Comparison of ENCODE assay signal across 8 cellular contexts in the genomic region with DNA sequence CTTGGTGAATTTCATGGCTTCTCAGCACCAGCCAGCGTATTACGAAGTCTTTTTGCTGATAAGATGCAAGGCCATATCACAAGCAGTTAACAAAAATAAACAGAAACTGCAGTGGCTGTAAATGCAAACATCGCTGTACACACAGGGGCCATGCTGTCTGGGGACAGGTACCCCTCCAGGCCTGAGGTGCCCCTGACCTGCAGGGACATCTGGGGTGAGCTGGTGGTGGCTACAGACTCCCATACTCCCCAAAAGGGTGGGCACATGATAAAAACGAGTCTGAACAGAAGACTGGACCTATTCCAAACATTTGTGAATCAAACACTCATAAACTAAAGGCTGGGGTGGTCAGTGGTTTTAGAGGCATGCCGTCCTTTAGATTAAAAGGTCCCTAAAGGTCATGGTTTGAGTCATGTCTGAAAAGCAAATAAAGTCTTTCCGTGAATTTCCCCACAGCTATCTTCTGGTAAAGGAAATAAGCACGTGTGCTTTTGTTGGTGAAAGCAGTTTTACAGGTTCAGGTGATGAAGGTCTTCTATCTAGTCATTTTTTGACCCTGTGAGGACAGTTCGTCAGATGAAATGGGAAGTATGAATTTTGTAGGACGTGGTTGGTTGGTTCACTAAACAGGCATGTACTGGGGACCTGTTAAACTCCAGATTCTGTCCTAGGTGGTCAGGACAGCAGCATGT. TPM values are rescaled to one million over a fixed set of nuclear protein-coding genes. Genes with fewer than 3 reads are reported as not detected.
A peak's percentile ranks its signal among the peaks of the same experiment; 100 is the strongest.
DNase-seq lines count a peak whose midpoint lies in the region; ATAC-seq and TF ChIP-seq lines count a peak whose summit lies in the region.

No MANE protein-coding gene starts in this region.

- H4K20me1 ChIP-seq in OCI-LY3 (ENCODE audit: insufficient read depth, low read length) (peaks cover 12% of the 10 kb centered on the region; the same call in 1 of the 2 replicates), H9 (ENCODE audit: control insufficient read depth, insufficient read depth, insufficient read length) (no peaks in the 10 kb centered on the region)

- DNase-seq in natural killer cell treated with Interleukin-12 subunit alpha and Interleukin-12 subunit beta and Interleukin-15 and Interleukin-18, amount 100 ng/mL, for 72 hours (ENCODE audit: low spot score) = no peak
- DNase-seq in natural killer cell (no peak), esophagus muscularis mucosa (ENCODE audit: extremely low spot score) (peak; percentile 29), H9 (no peak), KG1 (lab: John Stamatoyannopoulos, UW) (no peak), CD1c-positive myeloid dendritic cell (ENCODE audit: extremely low spot score) (no peak)

- peaks cover 7% of the 10 kb centered on the region for H3K36me3 ChIP-seq in OCI-LY3 (replicated peaks; ENCODE audit: low read depth, low read length)
- no peaks in the 10 kb centered on the region for H3K36me3 ChIP-seq in esophagus muscularis mucosa

- H2AFZ ChIP-seq in OCI-LY3 (ENCODE audit: low read depth, low read length) (no peak overlapping the region), H9 (ENCODE audit: low read length) (no peak overlapping the region)

- peaks cover 83% of the 10 kb centered on the region for H3K79me2 ChIP-seq in OCI-LY3 (ENCODE audit: low read length)
- H3K79me2 ChIP-seq in H9 (ENCODE audit: insufficient read depth, low read length) = peaks cover 10% of the 10 kb centered on the region; the same call in 1 of the 2 replicates

- no peak overlapping the region for H2AK5ac ChIP-seq in H9 (ENCODE audit: insufficient read length, low read length)

- TF ChIP-seq CTCF in natural killer cell (IDR thresholded peaks at IDR 0.05) (no peak), OCI-LY3 (IDR thresholded peaks at IDR 0.05; ENCODE audit: low read depth, low read length) (no peak), esophagus muscularis mucosa (IDR thresholded peaks at IDR 0.05) (no peak), H9 (conservative IDR thresholded peaks at IDR 0.05) (no peak)

- no peak for TF ChIP-seq EP300 in esophagus muscularis mucosa (IDR thresholded peaks at IDR 0.05)

- peak overlapping the region; percentile 57 to 59 for H3K27ac Mint-ChIP-seq in natural killer cell treated with Interleukin-12 subunit alpha and Interleukin-12 subunit beta and Interleukin-15 and Interleukin-18, amount 100 ng/mL, for 72 hours
- H3K27ac Mint-ChIP-seq in natural killer cell (peak overlapping the region in 1 of 2 donors; percentile 28), H9 (peak overlapping the region in 1 of 3 experiments; percentile 55; a peak in 1 of 7 replicates)

- H3K23ac ChIP-seq in H9 (ENCODE audit: insufficient read length, low read depth, low read length) = no peak overlapping the region

- H4K8ac ChIP-seq in H9 (replicated peaks; ENCODE audit: insufficient read length, low read depth, low read length) = no peak overlapping the region

- no peaks in the 10 kb centered on the region for H3K27me3 Mint-ChIP-seq in natural killer cell treated with Interleukin-12 subunit alpha and Interleukin-12 subunit beta and Interleukin-15 and Interleukin-18, amount 100 ng/mL, for 72 hours
- no peaks in the 10 kb centered on the region for H3K27me3 Mint-ChIP-seq in natural killer cell (ENCODE audit: low read depth in 2 of 2)
- no peaks in the 10 kb centered on the region for H3K27me3 Mint-ChIP-seq in H9 (ENCODE audit: low read depth)

- intact Hi-C loops in natural killer cell (cut with micrococcal nuclease) = loop anchor here (5.0 kb wide), 1 partner anchor 34 kb away; no protein-coding TSS in a partner anchor
- intact Hi-C loops in esophagus muscularis mucosa (cut with DNase I) = no loop called here

- H2BK12ac ChIP-seq in H9 (ENCODE audit: insufficient read length, low read depth, low read length) = no peak overlapping the region

- H3K4me3 ChIP-seq in OCI-LY3 (ENCODE audit: low read length) = peak overlapping the region; percentile 70
- no peak overlapping the region for H3K4me3 ChIP-seq in esophagus muscularis mucosa

- WGBS in esophagus muscularis mucosa = 86% methylated on average over 9 of the region's 9 CpGs
- no CpG with 5 or more reads among the region's 9 CpGs for WGBS in H9 (ENCODE audit: extremely low coverage, insufficient read length, low lambda C conversion rate)

- no peak overlapping the region for H4K91ac ChIP-seq in H9 (ENCODE audit: insufficient read length, low read depth, low read length)

- TF ChIP-seq POLR2A in esophagus muscularis mucosa (IDR thresholded peaks at IDR 0.05; ENCODE audit: low read depth) = no peak

- H3K79me1 ChIP-seq in H9 (ENCODE audit: insufficient read depth, low read depth, low read length, poor library complexity, severe bottlenecking) = peaks cover 3% of the 10 kb centered on the region

- H3K9me3 ChIP-seq in OCI-LY3 (ENCODE audit: insufficient read depth, low read length) (no peaks in the 10 kb centered on the region), esophagus muscularis mucosa (no peaks in the 10 kb centered on the region), H9 (ENCODE audit: control insufficient read depth, low read depth, low read length) (no peaks in the 10 kb centered on the region)

- no peak overlapping the region for H2BK120ac ChIP-seq in H9 (ENCODE audit: low read depth, low read length, poor library complexity, severe bottlenecking)

- no peak overlapping the region for H4K5ac ChIP-seq in H9 (ENCODE audit: insufficient read length, low read depth, low read length)

- H3K9ac ChIP-seq in OCI-LY3 (ENCODE audit: low read length) = peak overlapping the region; percentile 65
- H3K9ac ChIP-seq in H9 (ENCODE audit: extremely low read depth, insufficient read length, low read length) = no peak overlapping the region

- peak overlapping the region; percentile 58 for H3K4me3 Mint-ChIP-seq in natural killer cell treated with Interleukin-12 subunit alpha and Interleukin-12 subunit beta and Interleukin-15 and Interleukin-18, amount 100 ng/mL, for 72 hours
- H3K4me3 Mint-ChIP-seq in natural killer cell (no peak overlapping the region), H9 (no peak overlapping the region)

- H3T11ph ChIP-seq in H9 (ENCODE audit: low read length) = no peak overlapping the region

- H3K27ac ChIP-seq in OCI-LY3 (ENCODE audit: low read length) = peak overlapping the region; percentile 91
- H3K27ac ChIP-seq in esophagus muscularis mucosa (replicated peaks in 1 of 4) = no peak overlapping the region
- H3K27ac ChIP-seq in H9 (ENCODE audit: insufficient read length, low read depth, low read length) = no peak overlapping the region

- no peak overlapping the region for H3K18ac ChIP-seq in H9 (ENCODE audit: insufficient read length, low read depth, low read length)

- no peaks in the 10 kb centered on the region for H3K27me3 ChIP-seq in OCI-LY3 (ENCODE audit: low read depth, low read length)
- H3K27me3 ChIP-seq in esophagus muscularis mucosa = no peaks in the 10 kb centered on the region
- no peaks in the 10 kb centered on the region for H3K27me3 ChIP-seq in H9 (ENCODE audit: insufficient read depth, low read length)

- H3K23me2 ChIP-seq in H9 (ENCODE audit: insufficient read length, low read depth, low read length, poor library complexity, severe bottlenecking) = no peaks in the 10 kb centered on the region

- peak; percentile 45 to 56 for ATAC-seq in natural killer cell treated with Interleukin-12 subunit alpha and Interleukin-12 subunit beta and Interleukin-15 and Interleukin-18, amount 100 ng/mL, for 72 hours
- ATAC-seq in natural killer cell (no peak), GM21526 (IDR thresholded peaks at IDR 0.05; ENCODE audit: low FRiP score, unreplicated experiment) (no peak)

- H3K4me1 ChIP-seq in OCI-LY3 (ENCODE audit: low read length) = peaks cover 73% of the 10 kb centered on the region
- H3K4me1 ChIP-seq in esophagus muscularis mucosa = peaks cover 0 to 24% (median 16%) of the 10 kb centered on the region in 4 donors
- peaks cover 3% of the 10 kb centered on the region; the same call in 1 of the 2 replicates for H3K4me1 ChIP-seq in H9 (ENCODE audit: insufficient read depth, low read length)

- peaks cover 4% of the 10 kb centered on the region for H3K36me3 Mint-ChIP-seq in natural killer cell treated with Interleukin-12 subunit alpha and Interleukin-12 subunit beta and Interleukin-15 and Interleukin-18, amount 100 ng/mL, for 72 hours
- H3K36me3 Mint-ChIP-seq in natural killer cell (no peaks in the 10 kb centered on the region), H9 (ENCODE audit: insufficient read depth in 1 of 3, low read depth in 3 of 3) (no peaks in the 10 kb centered on the region)

- no peak overlapping the region for H3K56ac ChIP-seq in H9 (ENCODE audit: insufficient read length, low read depth, low read length)

- no peaks in the 10 kb centered on the region for H3K9me3 Mint-ChIP-seq in natural killer cell treated with Interleukin-12 subunit alpha and Interleukin-12 subunit beta and Interleukin-15 and Interleukin-18, amount 100 ng/mL, for 72 hours
- H3K9me3 Mint-ChIP-seq in natural killer cell (no peaks in the 10 kb centered on the region), H9 (no peaks in the 10 kb centered on the region)

- H3K14ac ChIP-seq in H9 (ENCODE audit: insufficient read depth, low read length) = no peak overlapping the region

- H3K4ac ChIP-seq in H9 (ENCODE audit: low read depth, low read length) = no peak overlapping the region

- H2BK20ac ChIP-seq in H9 (ENCODE audit: low read depth, low read length, poor library complexity, severe bottlenecking) = no peak overlapping the region

- no peak overlapping the region for H2BK15ac ChIP-seq in H9 (ENCODE audit: low read depth, low read length)

- H3K4me1 Mint-ChIP-seq in natural killer cell treated with Interleukin-12 subunit alpha and Interleukin-12 subunit beta and Interleukin-15 and Interleukin-18, amount 100 ng/mL, for 72 hours (ENCODE audit: low read depth in 2 of 2) = peaks cover 49 to 72% of the 10 kb centered on the region in 2 donors
- peaks cover 57 to 63% of the 10 kb centered on the region in 2 donors for H3K4me1 Mint-ChIP-seq in natural killer cell
- H3K4me1 Mint-ChIP-seq in H9 = peaks cover 12 to 20% of the 10 kb centered on the region in 2 experiments

- H2BK5ac ChIP-seq in H9 (ENCODE audit: insufficient read length, low read length) = no peak overlapping the region

- peak overlapping the region; percentile 95 for H3K4me2 ChIP-seq in OCI-LY3 (ENCODE audit: low read length)
- H3K4me2 ChIP-seq in H9 (ENCODE audit: insufficient read depth, insufficient read length, low read length) = no peak overlapping the region

RNA-seq across cellular contexts. Expression of gene TTC39C, which starts 36.8 kb away (rescaled TPM):
- 10 to 100 TPM; 54.8 to 69.7 TPM for total RNA-seq in natural killer cell treated with Interleukin-12 subunit alpha and Interleukin-12 subunit beta and Interleukin-15 and Interleukin-18, amount 100 ng/mL, for 72 hours
- total RNA-seq in natural killer cell = 10 to 100 TPM; 39.0 to 61.5 (median 44.3) TPM
- total RNA-seq in esophagus muscularis mucosa = 10 to 100 TPM; 32.3 to 45.4 (median 34.8) TPM
- 16.4 and 18.0 TPM in 2 replicates for total RNA-seq in H9 (2021)

Comparison
In these comparisons a context has a peak if more than half of its experiments do, and no peak if none do; other contexts are left out.
1. ATAC-seq: peak in natural killer cell treated with Interleukin-12 subunit alpha and Interleukin-12 subunit beta and Interleukin-15 and Interleukin-18, amount 100 ng/mL, for 72 hours (2 of 2); none in natural killer cell (0 of 3) and GM21526 (single experiment).